ENCODE assay signal across 13 cellular contexts in genomic region chr18:23369231-23369630, GRCh38.
A peak's percentile ranks its signal among the peaks of the same experiment; 100 is the strongest.
DNase-seq lines count a peak whose midpoint lies in the region; ATAC-seq, FAIRE-seq and TF ChIP-seq lines count a peak whose summit lies in the region.
"Had no signal": no experiment of that assay in that cellular context is flagged by ENCODE, and none has a peak within 500 bp of the region (broad histone marks: within the 10 kb centered on the region; RNA-seq: fewer than 3 reads in every experiment).

No MANE protein-coding gene starts in this region.

- H3K9ac ChIP-seq in liver (ENCODE audit: low read depth in 1 of 2, low read length in 2 of 2) (no peak overlapping the region), HepG2 (ENCODE audit: insufficient read depth, low read depth, low read length) (no peak overlapping the region), keratinocyte (ENCODE audit: control insufficient read depth, extremely low read depth, insufficient read depth, low read length) (no peak overlapping the region)

- H3K79me2 ChIP-seq in HepG2 (ENCODE audit: insufficient read depth, low read length) (no peaks in the 10 kb centered on the region), keratinocyte (ENCODE audit: control insufficient read depth, insufficient read depth, low read length) (no peaks in the 10 kb centered on the region)

- no peak for ATAC-seq in HepG2

- H4K20me1 ChIP-seq in HepG2 (ENCODE audit: insufficient read depth, low read length), result no peaks in the 10 kb centered on the region
- H4K20me1 ChIP-seq in keratinocyte (ENCODE audit: control insufficient read depth, extremely low read depth, insufficient read depth, low read length), result no peaks in the 10 kb centered on the region

- intact Hi-C loops in HepG2 (cut with micrococcal nuclease; ENCODE audit: unreplicated experiment), result no loop called here
- intact Hi-C loops in tibial artery (cut with DNase I; ENCODE audit: low total_unique reads), result no loop called here
- intact Hi-C loops in adrenal gland (cut with DNase I), result no loop called here

- DNase-seq in HepG2 (ENCODE audit: low spot score), result no peak
- no peak for DNase-seq in coronary artery (ENCODE audit: low spot score)
- no peak for DNase-seq in keratinocyte (ENCODE audit: low read depth, low spot score)
- DNase-seq in tibial artery, result no peak
- DNase-seq in adrenal gland, result no peak
- no peak for DNase-seq in cerebellar nuclear complex (lab: John Stamatoyannopoulos, UW)
- DNase-seq in suprapubic skin (ENCODE audit: low spot score in 2 of 2), result no peak
- DNase-seq: EL, NCI-H1417 treated with DMSO at 0.1 percent for 48 hours, NCI-H2029 treated with DMSO at 0.1 percent for 48 hours, NCI-H524 had no signal

- H3K4me2 ChIP-seq in HepG2 (ENCODE audit: low read depth, low read length) (no peak overlapping the region), keratinocyte (ENCODE audit: control insufficient read depth, extremely low read depth, insufficient read depth, low read depth, low read length) (no peak overlapping the region)

- peaks cover 0 to 4% (median 0%) of the 10 kb centered on the region in 4 donors for H3K36me3 ChIP-seq in liver (ENCODE audit: control insufficient read depth in 4 of 4, insufficient read depth in 3 of 4, low read depth in 1 of 4, low read length in 3 of 4)
- no peaks in the 10 kb centered on the region for H3K36me3 ChIP-seq in HepG2 (replicated peaks in 1 of 2; ENCODE audit: control insufficient read depth in 1 of 2, insufficient read depth in 2 of 2, low read length in 2 of 2)
- H3K36me3 ChIP-seq in keratinocyte (ENCODE audit: control insufficient read depth in 2 of 2, extremely low read depth in 1 of 2, insufficient read depth in 2 of 2, low read length in 2 of 2), result no peaks in the 10 kb centered on the region
- no peaks in the 10 kb centered on the region for H3K36me3 ChIP-seq in tibial artery
- H3K36me3 ChIP-seq in adrenal gland (replicated peaks in 1 of 2), result no peaks in the 10 kb centered on the region
- no peaks in the 10 kb centered on the region for H3K36me3 ChIP-seq in suprapubic skin
- H3K36me3 ChIP-seq: HAP-1 had no signal

- TF ChIP-seq RAD21 in liver (IDR thresholded peaks at IDR 0.05), result no peak
- TF ChIP-seq RAD21 in HepG2 (CRISPR knock-in tag; IDR thresholded peaks at IDR 0.05), result no peak

- no peaks in the 10 kb centered on the region for H3K9me3 ChIP-seq in liver (ENCODE audit: control insufficient read depth in 4 of 4, low read length in 3 of 4)
- H3K9me3 ChIP-seq in HepG2 (ENCODE audit: low read length), result no peaks in the 10 kb centered on the region
- no peaks in the 10 kb centered on the region for H3K9me3 ChIP-seq in keratinocyte (ENCODE audit: control insufficient read depth, low read depth, low read length)
- H3K9me3 ChIP-seq in tibial artery, result no peaks in the 10 kb centered on the region
- no peaks in the 10 kb centered on the region for H3K9me3 ChIP-seq in adrenal gland (replicated peaks in 1 of 3)
- H3K9me3 ChIP-seq in suprapubic skin, result no peaks in the 10 kb centered on the region
- H3K9me3 ChIP-seq: HAP-1 had no signal

- BruUV-seq in HepG2 (replicated peaks; lab: Mats Ljungman, UMichigan), result no TSS peak

- in situ Hi-C loops in HepG2 (cut with HindIII; ENCODE audit: extremely low pct_ligation_motif_present, low pct_unique_long_range_greater_than_20kb), result no loop called here

- H3K4me1 ChIP-seq in liver (ENCODE audit: control insufficient read depth in 4 of 4, insufficient read depth in 4 of 4, low read length in 3 of 4) (no peaks in the 10 kb centered on the region), HepG2 (ENCODE audit: insufficient read depth, low read length) (peaks cover 17% of the 10 kb centered on the region), keratinocyte (ENCODE audit: control insufficient read depth, extremely low read depth, insufficient read depth, low read length) (no peaks in the 10 kb centered on the region), tibial artery (peaks cover 0 to 27% (median 16%) of the 10 kb centered on the region in 4 donors), adrenal gland (replicated peaks in 1 of 2) (no peaks in the 10 kb centered on the region), suprapubic skin (peaks cover 5% of the 10 kb centered on the region)
- H3K4me1 ChIP-seq: HAP-1 had no signal

- TF ChIP-seq POLR2A in HepG2 (IDR thresholded peaks at IDR 0.05; ENCODE audit: insufficient read depth in 1 of 2, low read depth in 2 of 2, low read length in 2 of 2) (no peak), adrenal gland (IDR thresholded peaks at IDR 0.05) (no peak), suprapubic skin (IDR thresholded peaks at IDR 0.05) (no peak)

- H3K27me3 ChIP-seq in liver (ENCODE audit: control insufficient read depth in 4 of 4, insufficient read depth in 4 of 4, low read length in 3 of 4) (no peaks in the 10 kb centered on the region), HepG2 (ENCODE audit: control insufficient read depth in 1 of 2, insufficient read depth in 2 of 2, low read length in 2 of 2) (no peaks in the 10 kb centered on the region), keratinocyte (ENCODE audit: control insufficient read depth, extremely low read depth, insufficient read depth, low read length) (no peaks in the 10 kb centered on the region), tibial artery (no peaks in the 10 kb centered on the region), adrenal gland (no peaks in the 10 kb centered on the region), suprapubic skin (no peaks in the 10 kb centered on the region)

- no peak for TF ChIP-seq CTCF in liver (IDR thresholded peaks at IDR 0.05; ENCODE audit: low read depth, low read length, missing input control)
- TF ChIP-seq CTCF in HepG2 (CRISPR knock-in tag; IDR thresholded peaks at IDR 0.05), result no peak
- TF ChIP-seq CTCF in coronary artery (IDR thresholded peaks at IDR 0.05), result no peak
- TF ChIP-seq CTCF in keratinocyte (optimal IDR thresholded peaks at IDR 0.05 in 1 of 3, IDR thresholded peaks at IDR 0.05 in 1 of 3, conservative IDR thresholded peaks at IDR 0.05 in 1 of 3; ENCODE audit: extremely low read depth in 1 of 3, insufficient read depth in 2 of 3, low read length in 3 of 3), result no peak
- TF ChIP-seq CTCF in tibial artery (IDR thresholded peaks at IDR 0.05), result no peak
- no peak for TF ChIP-seq CTCF in adrenal gland (IDR thresholded peaks at IDR 0.05)
- TF ChIP-seq CTCF in suprapubic skin (IDR thresholded peaks at IDR 0.05), result no peak

- CTCF ChIA-PET in HepG2 (lab: Yijun Ruan, JAX; ENCODE audit: low intra/inter-chr PET ratio, low total read pairs), result no interaction called here

- no peak overlapping the region for H2AFZ ChIP-seq in HepG2 (ENCODE audit: low read length)
- no peak overlapping the region for H2AFZ ChIP-seq in keratinocyte (ENCODE audit: control insufficient read depth, low read length)

- H3K4me3 ChIP-seq in liver (ENCODE audit: low read depth in 1 of 3, low read length in 3 of 3), result no peak overlapping the region
- no peak overlapping the region for H3K4me3 ChIP-seq in HepG2 (replicated peaks in 1 of 3; ENCODE audit: insufficient read depth in 1 of 3, low read depth in 2 of 3, low read length in 3 of 3)
- no peak overlapping the region for H3K4me3 ChIP-seq in coronary artery
- H3K4me3 ChIP-seq in keratinocyte (ENCODE audit: control insufficient read depth in 2 of 3, extremely low read depth in 1 of 3, insufficient read depth in 2 of 3, low read depth in 1 of 3, low read length in 3 of 3), result no peak overlapping the region
- no peak overlapping the region for H3K4me3 ChIP-seq in tibial artery
- H3K4me3 ChIP-seq in adrenal gland, result no peak overlapping the region
- no peak overlapping the region for H3K4me3 ChIP-seq in suprapubic skin
- H3K4me3 ChIP-seq: HAP-1 had no signal

- dilution Hi-C loops in keratinocyte (cut with MboI; ENCODE audit: extremely low pct_ligation_motif_present, low sequenced_read_pairs), result no loop called here

- FAIRE-seq in HepG2 (lab: Jason Lieb, UNC), result no peak
- peak; percentile 5 for FAIRE-seq in keratinocyte (lab: Jason Lieb, UNC)

- no peak for TF ChIP-seq EP300 in HepG2 (IDR thresholded peaks at IDR 0.05; ENCODE audit: low read depth in 2 of 2, low read length in 2 of 2)
- TF ChIP-seq EP300 in HepG2 (CRISPR knock-in tag; IDR thresholded peaks at IDR 0.05; ENCODE audit: borderline replicate concordance), result no peak
- no peak for TF ChIP-seq EP300 in suprapubic skin (IDR thresholded peaks at IDR 0.05)

- 93% methylated on average over 3 of the region's 3 CpGs for WGBS in liver
- WGBS in HepG2 (ENCODE audit: low lambda C conversion rate), result 94% methylated on average over 3 of the region's 3 CpGs
- 83 to 90% (median 85%) methylated on average over 3 of the region's 3 CpGs for WGBS in adrenal gland, 4 donors
- WGBS in suprapubic skin, result 91% methylated on average over 3 of the region's 3 CpGs

- POLR2A ChIA-PET in HepG2 (lab: Yijun Ruan, JAX), result no interaction called here

- H3K9me1 ChIP-seq in keratinocyte (ENCODE audit: control insufficient read depth, extremely low read depth, insufficient read depth, low read length), result no peaks in the 10 kb centered on the region

- H3K27ac ChIP-seq in liver (ENCODE audit: low read depth in 1 of 2, low read length in 2 of 2), result no peak overlapping the region
- no peak overlapping the region for H3K27ac ChIP-seq in HepG2 (ENCODE audit: extremely low read length, insufficient read depth, low read length)
- H3K27ac ChIP-seq in coronary artery, result peak overlapping the region; percentile 46 to 55
- no peak overlapping the region for H3K27ac ChIP-seq in keratinocyte (ENCODE audit: control insufficient read depth, insufficient read depth, low read length)
- H3K27ac ChIP-seq in tibial artery, result peak overlapping the region; percentile 6 to 50
- peak overlapping the region in 2 of 5 donors; percentile 13 to 17 for H3K27ac ChIP-seq in adrenal gland
- no peak overlapping the region for H3K27ac ChIP-seq in suprapubic skin

TF ChIP-seq in liver, 16 proteins besides CTCF, POLR2A, EP300 and RAD21:
- TF ChIP-seq TAF1 (conservative IDR thresholded peaks at IDR 0.05), result no peak
- TF ChIP-seq NR2F2 (IDR thresholded peaks at IDR 0.05), result peak; percentile 45

TF ChIP-seq in HepG2, 621 proteins besides CTCF, POLR2A, EP300 and RAD21 (continues in another document):
- TF ChIP-seq ZEB1 (IDR thresholded peaks at IDR 0.05; ENCODE audit: insufficient replicate concordance, low read depth) (no peak), ATF7-NPFF (CRISPR knock-in tag; IDR thresholded peaks at IDR 0.05; ENCODE audit: low read depth) (no peak), HOXD1 (CRISPR knock-in tag; IDR thresholded peaks at IDR 0.05) (no peak), PBX3 (CRISPR knock-in tag; IDR thresholded peaks at IDR 0.05; ENCODE audit: borderline replicate concordance) (no peak), NPAS2 (CRISPR knock-in tag; IDR thresholded peaks at IDR 0.05; ENCODE audit: borderline replicate concordance) (no peak), MBNL3 (CRISPR knock-in tag; conservative IDR thresholded peaks at IDR 0.05) (no peak)

Comparison
In these comparisons a context has a peak if more than half of its experiments do, and no peak if none do; other contexts are left out.
1. H3K27ac ChIP-seq: peak in coronary artery (2 of 2) and tibial artery (2 of 2); none in liver (0 of 2), HepG2 (single experiment), keratinocyte (single experiment) and suprapubic skin (single experiment).